Comparison of ENCODE assay signal across 24 cellular contexts in genomic region chr6:107440935-107441334, GRCh38.
"Had no signal": no experiment of that assay in that cellular context is flagged by ENCODE, and none has a peak within 500 bp of the region (broad histone marks: within the 10 kb centered on the region; RNA-seq: fewer than 3 reads in every experiment).

No MANE protein-coding gene starts in this region.

- DNase-seq: stimulated activated CD4-positive, alpha-beta T cell treated with anti-CD3 and anti-CD28 coated beads, Interleukin-2, amount 100 ng/mL, for 48 hours; stimulated activated CD4-positive, alpha-beta T cell treated with anti-CD3 and anti-CD28 coated beads, Interleukin-4, amount 100 ng/mL, for 1 hour; stimulated activated CD4-positive, alpha-beta T cell treated with anti-CD3 and anti-CD28 coated beads, Interleukin-4, amount 100 ng/mL, for 24 hours; stimulated activated CD4-positive, alpha-beta T cell treated with anti-CD3 and anti-CD28 coated beads, Interleukin-4, amount 100 ng/mL, for 4 hours; stimulated activated CD8-positive, alpha-beta memory T cell treated with anti-CD3 and anti-CD28 coated beads, Interleukin-4, amount 100 ng/mL, for 48 hours; stimulated activated naive B cell treated with anti-CD40 and anti-IgM and Interleukin-4, amounts not matched to agents 10 μg/mL and 1 μg/mL and 100 μg/mL, for 72 hours; stimulated activated naive CD4-positive, alpha-beta T cell; stimulated activated naive CD4-positive, alpha-beta T cell treated with Interleukin-2 at 50 U/mL for 16 hours; stimulated activated naive CD8-positive, alpha-beta T cell treated with anti-CD3 and anti-CD28 coated beads, Interleukin-15, amount 100 ng/mL, for 72 hours; stimulated activated naive CD8-positive, alpha-beta T cell treated with anti-CD3 and anti-CD28 coated beads, Interleukin-15, Interleukin-2, amounts not matched to agents 100 U/mL and 50 U/mL, for 24 hours; stomach; substantia nigra; testis; tibial artery; transverse colon; trophoblast cell; upper lobe of left lung; upper lobe of right lung; uterus had no signal

- H3K4me3 Mint-ChIP-seq: stimulated activated effector memory CD8-positive, alpha-beta T cell treated with anti-CD3 and anti-CD28 coated beads, Interleukin-12 subunit alpha, Interleukin-12 subunit beta, amount 100 ng/mL, for 72 hours; stimulated activated memory B cell treated with anti-CD40 and anti-IgM and Interleukin-4, amounts not matched to agents 10 μg/mL and 1 μg/mL and 100 μg/mL, for 72 hours; stimulated activated naive B cell treated with anti-CD40 and anti-IgM and Interleukin-4, amounts not matched to agents 10 μg/mL and 1 μg/mL and 100 μg/mL, for 72 hours; stimulated activated naive CD8-positive, alpha-beta T cell treated with anti-CD3 and anti-CD28 coated beads, Interleukin-15, amount 100 ng/mL, for 72 hours; stimulated activated naive CD8-positive, alpha-beta T cell treated with anti-CD3 and anti-CD28 coated beads, Interleukin-15, Interleukin-2, amounts not matched to agents 100 ng/mL and 50 ng/mL, for 24 hours; type B pancreatic cell had no signal

- FAIRE-seq: urothelium cell line had no signal

- H3K9me3 Mint-ChIP-seq: stimulated activated effector memory CD8-positive, alpha-beta T cell treated with anti-CD3 and anti-CD28 coated beads, Interleukin-12 subunit alpha, Interleukin-12 subunit beta, amount 100 ng/mL, for 72 hours; stimulated activated naive CD8-positive, alpha-beta T cell treated with anti-CD3 and anti-CD28 coated beads, Interleukin-15, amount 100 ng/mL, for 72 hours; stimulated activated naive CD8-positive, alpha-beta T cell treated with anti-CD3 and anti-CD28 coated beads, Interleukin-15, Interleukin-2, amounts not matched to agents 100 ng/mL and 50 ng/mL, for 24 hours; type B pancreatic cell had no signal

- H3K27ac Mint-ChIP-seq: stimulated activated effector memory CD8-positive, alpha-beta T cell treated with anti-CD3 and anti-CD28 coated beads, Interleukin-12 subunit alpha, Interleukin-12 subunit beta, amount 100 ng/mL, for 72 hours; stimulated activated memory B cell treated with anti-CD40 and anti-IgM and Interleukin-4, amounts not matched to agents 10 μg/mL and 1 μg/mL and 100 μg/mL, for 72 hours; stimulated activated naive B cell treated with anti-CD40 and anti-IgM and Interleukin-4, amounts not matched to agents 10 μg/mL and 1 μg/mL and 100 μg/mL, for 72 hours; stimulated activated naive CD8-positive, alpha-beta T cell treated with anti-CD3 and anti-CD28 coated beads, Interleukin-15, amount 100 ng/mL, for 72 hours; stimulated activated naive CD8-positive, alpha-beta T cell treated with anti-CD3 and anti-CD28 coated beads, Interleukin-15, Interleukin-2, amounts not matched to agents 100 ng/mL and 50 ng/mL, for 24 hours; type B pancreatic cell had no signal

- ATAC-seq: stimulated activated effector memory CD8-positive, alpha-beta T cell treated with anti-CD3 and anti-CD28 coated beads, Interleukin-12 subunit alpha, Interleukin-12 subunit beta, amount 100 ng/mL, for 72 hours; stimulated activated memory B cell treated with anti-CD40 and anti-IgM and Interleukin-4, amounts not matched to agents 10 μg/mL and 1 μg/mL and 100 μg/mL, for 72 hours; stimulated activated naive B cell treated with anti-CD40 and anti-IgM and Interleukin-4, amounts not matched to agents 10 μg/mL and 1 μg/mL and 100 μg/mL, for 72 hours; stimulated activated naive CD8-positive, alpha-beta T cell treated with anti-CD3 and anti-CD28 coated beads, Interleukin-15, amount 100 ng/mL, for 72 hours; stimulated activated naive CD8-positive, alpha-beta T cell treated with anti-CD3 and anti-CD28 coated beads, Interleukin-15, Interleukin-2, amounts not matched to agents 100 U/mL and 50 U/mL, for 24 hours; upper lobe of right lung had no signal

- H3K27me3 Mint-ChIP-seq: stimulated activated memory B cell treated with anti-CD40 and anti-IgM and Interleukin-4, amounts not matched to agents 10 μg/mL and 1 μg/mL and 100 μg/mL, for 72 hours; stimulated activated naive B cell treated with anti-CD40 and anti-IgM and Interleukin-4, amounts not matched to agents 10 μg/mL and 1 μg/mL and 100 μg/mL, for 72 hours; stimulated activated naive CD8-positive, alpha-beta T cell treated with anti-CD3 and anti-CD28 coated beads, Interleukin-15, amount 100 ng/mL, for 72 hours; stimulated activated naive CD8-positive, alpha-beta T cell treated with anti-CD3 and anti-CD28 coated beads, Interleukin-15, Interleukin-2, amounts not matched to agents 100 ng/mL and 50 ng/mL, for 24 hours; type B pancreatic cell had no signal
